ENCODE assay signal across 1 cellular context in genomic region chr5:5179597-5179996, GRCh38.
TF ChIP-seq lines count a peak whose summit lies in the region.

No MANE protein-coding gene starts in this region.

TF ChIP-seq in H1, 55 proteins besides CTCF, POLR2A, EP300 and RAD21:
- TF ChIP-seq HDAC2 (IDR thresholded peaks at IDR 0.05; ENCODE audit: borderline replicate concordance in 1 of 2, low read depth in 2 of 2, low read length in 2 of 2), result peak; percentile 33 to 95; a peak in 1 of 4 replicates
- TF ChIP-seq TCF12 (IDR thresholded peaks at IDR 0.05; ENCODE audit: low read depth, low read length), result peak; percentile 87
- peak; percentile 95 to 98 for TF ChIP-seq BCL11A (IDR thresholded peaks at IDR 0.05; ENCODE audit: low read depth in 2 of 2, low read length in 2 of 2)
- TF ChIP-seq SP1 (IDR thresholded peaks at IDR 0.05; ENCODE audit: low read depth, low read length), result peak; percentile 89
- no peak for TF ChIP-seq POU5F1 (IDR thresholded peaks at IDR 0.05; ENCODE audit: low read depth, low read length)
- peak; percentile 70 for TF ChIP-seq ASH2L (IDR thresholded peaks at IDR 0.05; ENCODE audit: low read length)
- TF ChIP-seq YY1 (IDR thresholded peaks at IDR 0.05; ENCODE audit: low read depth, low read length), result peak; percentile 60; the same call in 1 of the 2 replicates
- no peak for TF ChIP-seq RXRA (IDR thresholded peaks at IDR 0.05; ENCODE audit: insufficient read depth, low read depth, low read length)
- peak; percentile 100 for TF ChIP-seq NANOG (IDR thresholded peaks at IDR 0.05; ENCODE audit: insufficient read depth, low read depth, low read length, poor library complexity, severe bottlenecking)
- TF ChIP-seq NRF1 (IDR thresholded peaks at IDR 0.05; ENCODE audit: low read depth, low read length), result no peak
- no peak for TF ChIP-seq SP2 (IDR thresholded peaks at IDR 0.05; ENCODE audit: low read length)
- peak; percentile 70 for TF ChIP-seq CHD7 (IDR thresholded peaks at IDR 0.05; ENCODE audit: insufficient replicate concordance, low read length)
- TF ChIP-seq GABPA (IDR thresholded peaks at IDR 0.05; ENCODE audit: borderline replicate concordance, insufficient read depth, low read length), result no peak
- TF ChIP-seq ZNF274 (IDR thresholded peaks at IDR 0.05; ENCODE audit: borderline replicate concordance, extremely low read depth, low read length), result no peak
- TF ChIP-seq CHD2 (IDR thresholded peaks at IDR 0.05; ENCODE audit: low read length), result 0 out of 2 replicates have a peak, but pooled peaks have one; percentile 24
- TF ChIP-seq TEAD4 (IDR thresholded peaks at IDR 0.05; ENCODE audit: low read depth, low read length), result peak; percentile 94
- no peak for TF ChIP-seq PHF8 (conservative IDR thresholded peaks at IDR 0.05; ENCODE audit: low read depth, low read length)
- TF ChIP-seq EZH2 (IDR thresholded peaks at IDR 0.05; ENCODE audit: low read depth, low read length, severe bottlenecking), result no peak
- TF ChIP-seq CTBP2 (IDR thresholded peaks at IDR 0.05; ENCODE audit: borderline replicate concordance, insufficient read depth, insufficient read length, low read length), result peak; percentile 27
- TF ChIP-seq CREB1 (IDR thresholded peaks at IDR 0.05), result no peak
